In genomic region chr7:127876393-127876792, GRCh38 we compare ENCODE assay signal across 24 cellular contexts.
DNase-seq lines count a peak whose midpoint lies in the region; ATAC-seq and TF ChIP-seq lines count a peak whose summit lies in the region.
"Had no signal": no experiment of that assay in that cellular context is flagged by ENCODE, and none has a peak within 500 bp of the region (broad histone marks: within the 10 kb centered on the region; RNA-seq: fewer than 3 reads in every experiment).

No MANE protein-coding gene starts in this region.

- no peak overlapping the region for H4K91ac ChIP-seq in IMR-90 (ENCODE audit: insufficient read depth, low read depth, low read length)

- no peak overlapping the region for H2AK5ac ChIP-seq in IMR-90 (ENCODE audit: low read depth, low read length)

- H3K27me3 Mint-ChIP-seq in activated T-helper 2 cell treated with anti-CD3 and anti-CD28 coated beads, Interferon-gamma antibody, Interleukin-2, Interleukin-4, amounts not matched to agents 10 μg/mL and 5 μg/mL and 100 μg/mL, durations not matched to agents 14 hours and 24 hours and 36 hours (ENCODE audit: low read depth), result no peaks in the 10 kb centered on the region
- H3K27me3 Mint-ChIP-seq: dendritic cell treated with granulocyte-macrophage colony-stimulating factor and Interleukin-4, amounts not matched to agents 40 ng/mL and 50 ng/mL, for 4 days; stimulated activated naive CD8-positive, alpha-beta T cell treated with anti-CD3 and anti-CD28 coated beads, Interleukin-15, Interleukin-2, amounts not matched to agents 100 ng/mL and 50 ng/mL, for 24 hours had no signal

- peak overlapping the region; percentile 22 for H2BK5ac ChIP-seq in IMR-90 (ENCODE audit: low read depth, low read length, poor library complexity, severe bottlenecking)

- ATAC-seq in IMR-90 (ENCODE audit: low read depth), result peak; percentile 64
- ATAC-seq in HG03521 (IDR thresholded peaks at IDR 0.05; ENCODE audit: unreplicated experiment), result no peak
- ATAC-seq: A549, GM12878 had no signal

- H2BK120ac ChIP-seq in IMR-90 (ENCODE audit: low read depth, low read length), result no peak overlapping the region

- TF ChIP-seq POLR2A in IMR-90 (IDR thresholded peaks at IDR 0.05; ENCODE audit: low read depth, low read length) (no peak), vagina (IDR thresholded peaks at IDR 0.05) (no peak)

- peaks cover 11% of the 10 kb centered on the region for H3K4me1 ChIP-seq in IMR-90 (ENCODE audit: control insufficient read depth, insufficient read depth, low read length)
- peaks cover 6% of the 10 kb centered on the region for H3K4me1 ChIP-seq in mammary epithelial cell (ENCODE audit: insufficient read depth, low read length)
- H3K4me1 ChIP-seq in vagina, result peaks cover 7% of the 10 kb centered on the region
- H3K4me1 ChIP-seq: ascending aorta, SJCRH30 had no signal

- peaks cover 20% of the 10 kb centered on the region for H3K36me3 Mint-ChIP-seq in activated T-helper 2 cell treated with anti-CD3 and anti-CD28 coated beads, Interferon-gamma antibody, Interleukin-2, Interleukin-4, amounts not matched to agents 10 μg/mL and 5 μg/mL and 100 μg/mL, durations not matched to agents 14 hours and 24 hours and 36 hours (ENCODE audit: low read depth)

- H3K36me3 ChIP-seq in IMR-90 (ENCODE audit: control insufficient read depth, insufficient read depth, low read length), result 0 out of 2 replicates have a peak, but pooled peaks cover 2% of the 10 kb centered on the region
- no peaks in the 10 kb centered on the region for H3K36me3 ChIP-seq in mammary epithelial cell (ENCODE audit: insufficient read depth, low read length)
- no peaks in the 10 kb centered on the region for H3K36me3 ChIP-seq in vagina
- H3K36me3 ChIP-seq: ascending aorta, SJCRH30 had no signal

- H4K8ac ChIP-seq in IMR-90 (ENCODE audit: low read depth in 2 of 2, low read length in 2 of 2), result peak overlapping the region in 1 of 2 experiments; percentile 26; a peak in 1 of 4 replicates

- H3K27ac ChIP-seq in IMR-90 (ENCODE audit: insufficient read depth, low read length) (no peak overlapping the region), mammary epithelial cell (ENCODE audit: insufficient read depth, low read depth, low read length) (no peak overlapping the region), vagina (no peak overlapping the region)
- H3K27ac ChIP-seq: A549, ascending aorta, SJCRH30 had no signal

- H3K9me3 ChIP-seq in IMR-90 (ENCODE audit: control insufficient read depth, insufficient read depth, low read length) (no peaks in the 10 kb centered on the region), mammary epithelial cell (replicated peaks; ENCODE audit: insufficient read depth, low read length) (no peaks in the 10 kb centered on the region), vagina (no peaks in the 10 kb centered on the region)
- H3K9me3 ChIP-seq: A549, ascending aorta, SJCRH30 had no signal

- no peak overlapping the region for H2BK15ac ChIP-seq in IMR-90 (ENCODE audit: low read depth, low read length)

- no peak overlapping the region for H4K5ac ChIP-seq in IMR-90 (ENCODE audit: low read depth, low read length)

- H2BK20ac ChIP-seq in IMR-90 (ENCODE audit: low read depth, low read length), result no peak overlapping the region

- H3K9me3 Mint-ChIP-seq in activated T-helper 2 cell treated with anti-CD3 and anti-CD28 coated beads, Interferon-gamma antibody, Interleukin-2, Interleukin-4, amounts not matched to agents 10 μg/mL and 5 μg/mL and 100 μg/mL, durations not matched to agents 14 hours and 24 hours and 36 hours, result no peaks in the 10 kb centered on the region
- H3K9me3 Mint-ChIP-seq: dendritic cell treated with granulocyte-macrophage colony-stimulating factor and Interleukin-4, amounts not matched to agents 40 ng/mL and 50 ng/mL, for 4 days; nephron; stimulated activated naive CD8-positive, alpha-beta T cell treated with anti-CD3 and anti-CD28 coated beads, Interleukin-15, Interleukin-2, amounts not matched to agents 100 ng/mL and 50 ng/mL, for 24 hours; T-helper 2 cell treated with Interferon-gamma antibody and Interleukin-4, amounts not matched to agents 5 μg/mL and 100 μg/mL, for 36 hours had no signal

- H4K20me1 ChIP-seq in IMR-90 (ENCODE audit: insufficient read depth, low read length) (peaks cover 59% of the 10 kb centered on the region), mammary epithelial cell (ENCODE audit: insufficient read depth, low read length) (peaks cover 3% of the 10 kb centered on the region)

- DNase-seq in AG08396 (ENCODE audit: low spot score) (peak; percentile 17), IMR-90 (peak; percentile 75), mammary epithelial cell (peak; percentile 28), inferior parietal cortex (ENCODE audit: extremely low spot score) (peak; percentile 57), cerebellum (ENCODE audit: low spot score) (no peak), vagina (ENCODE audit: extremely low spot score in 2 of 2) (no peak)
- DNase-seq in activated T-helper 2 cell treated with anti-CD3 and anti-CD28 coated beads, Interferon-gamma antibody, Interleukin-2, Interleukin-4, amounts not matched to agents 10 μg/mL and 5 μg/mL and 100 μg/mL, durations not matched to agents 14 hours and 24 hours and 36 hours (ENCODE audit: low spot score), result no peak
- DNase-seq: activated gamma-delta T cell treated with Interleukin-2 at 50 U/mL for 16 hours, hypothalamus, kidney glomerular epithelial cell, mesendoderm, MM.1S, NCI-H2029, NCI-H526 treated with DMSO at 0.1 percent for 48 hours, retina, SJCRH30 had no signal

- BruUV-seq in IMR-90 (replicated peaks; lab: Mats Ljungman, UMichigan) (no TSS peak), mammary epithelial cell (replicated peaks; lab: Mats Ljungman, UMichigan) (no TSS peak)

- H3K4me1 Mint-ChIP-seq in activated T-helper 2 cell treated with anti-CD3 and anti-CD28 coated beads, Interferon-gamma antibody, Interleukin-2, Interleukin-4, amounts not matched to agents 10 μg/mL and 5 μg/mL and 100 μg/mL, durations not matched to agents 14 hours and 24 hours and 36 hours (ENCODE audit: low read depth), result peaks cover 33% of the 10 kb centered on the region
- H3K4me1 Mint-ChIP-seq: nephron had no signal

- H3K4me2 ChIP-seq in IMR-90 (ENCODE audit: low read depth, low read length) (no peak overlapping the region), mammary epithelial cell (ENCODE audit: insufficient read depth, low read depth, low read length) (no peak overlapping the region)
- H3K4me2 ChIP-seq: A549 had no signal

- H3K23ac ChIP-seq in IMR-90 (ENCODE audit: low read depth, low read length), result no peak overlapping the region; the same call in 1 of the 2 replicates

- no peak overlapping the region for H2AK9ac ChIP-seq in IMR-90 (replicated peaks; ENCODE audit: low read depth, low read length, poor library complexity)

- H3K18ac ChIP-seq in IMR-90 (ENCODE audit: low read depth, low read length), result no peak overlapping the region

- H3K9me1 ChIP-seq in IMR-90 (ENCODE audit: insufficient read depth, low read length), result peaks cover 19% of the 10 kb centered on the region

- in situ Hi-C loops in IMR-90 (cut with MboI; ENCODE audit: low sequenced_read_pairs), result no loop called here
- in situ Hi-C loops in mammary epithelial cell (cut with MboI; ENCODE audit: low sequenced_read_pairs in 2 of 2), result no loop called here

- no peak for TF ChIP-seq RAD21 in IMR-90 (IDR thresholded peaks at IDR 0.05; ENCODE audit: low read length)

- peaks cover 39 to 84% of the 10 kb centered on the region in 2 experiments for H3K79me1 ChIP-seq in IMR-90 (ENCODE audit: low read depth in 1 of 2, low read length in 2 of 2)

- no peak overlapping the region for H3K14ac ChIP-seq in IMR-90 (replicated peaks; ENCODE audit: low read depth, low read length)

- CTCF ChIA-PET in IMR-90 (lab: Yijun Ruan, JAX) (no interaction called here), mammary epithelial cell (lab: Charles Lee; ENCODE audit: low non-redundant PET) (no interaction called here)

- no CpG with 5 or more reads among the region's 1 CpG for WGBS in IMR-90 (ENCODE audit: extremely low coverage in 2 of 2, insufficient read length in 1 of 2), 2 experiments
- WGBS in mammary epithelial cell (ENCODE audit: low coverage, missing lambda C conversion rate), result 94% methylated on average over 1 of the region's 1 CpG

- no peak overlapping the region for H3K27ac Mint-ChIP-seq in activated T-helper 2 cell treated with anti-CD3 and anti-CD28 coated beads, Interferon-gamma antibody, Interleukin-2, Interleukin-4, amounts not matched to agents 10 μg/mL and 5 μg/mL and 100 μg/mL, durations not matched to agents 14 hours and 24 hours and 36 hours
- H3K27ac Mint-ChIP-seq: dendritic cell treated with granulocyte-macrophage colony-stimulating factor and Interleukin-4, amounts not matched to agents 40 ng/mL and 50 ng/mL, for 4 days; nephron; T-helper 2 cell treated with Interferon-gamma antibody and Interleukin-4, amounts not matched to agents 5 μg/mL and 100 μg/mL, for 36 hours had no signal

- peaks cover 78% of the 10 kb centered on the region for H3K79me2 ChIP-seq in mammary epithelial cell (ENCODE audit: insufficient read depth, low read length)

- H3K4me3 Mint-ChIP-seq in activated T-helper 2 cell treated with anti-CD3 and anti-CD28 coated beads, Interferon-gamma antibody, Interleukin-2, Interleukin-4, amounts not matched to agents 10 μg/mL and 5 μg/mL and 100 μg/mL, durations not matched to agents 14 hours and 24 hours and 36 hours (ENCODE audit: low read depth), result no peak overlapping the region
- H3K4me3 Mint-ChIP-seq: dendritic cell treated with granulocyte-macrophage colony-stimulating factor and Interleukin-4, amounts not matched to agents 40 ng/mL and 50 ng/mL, for 4 days; nephron; stimulated activated naive CD8-positive, alpha-beta T cell treated with anti-CD3 and anti-CD28 coated beads, Interleukin-15, Interleukin-2, amounts not matched to agents 100 ng/mL and 50 ng/mL, for 24 hours; T-helper 2 cell treated with Interferon-gamma antibody and Interleukin-4, amounts not matched to agents 5 μg/mL and 100 μg/mL, for 36 hours had no signal

- POLR2A ChIA-PET in IMR-90 (lab: Charles Lee; ENCODE audit: unreplicated experiment), result no interaction called here

- H3K4me3 ChIP-seq in IMR-90 (ENCODE audit: insufficient read depth, low read depth, low read length), result no peak overlapping the region
- no peak overlapping the region for H3K4me3 ChIP-seq in mammary epithelial cell (replicated peaks in 1 of 3; ENCODE audit: insufficient read depth in 1 of 3, low read depth in 2 of 3, low read length in 3 of 3)
- H3K4me3 ChIP-seq in vagina, result no peak overlapping the region
- H3K4me3 ChIP-seq: A549, ascending aorta, GM12878, SJCRH30 had no signal

- H3K4ac ChIP-seq in IMR-90 (ENCODE audit: low read depth, low read length), result 0 out of 2 replicates have a peak overlapping the region, but pooled peaks have one; percentile 11

- TF ChIP-seq CTCF in IMR-90 (conservative IDR thresholded peaks at IDR 0.05; ENCODE audit: low read depth, low read length) (no peak), mammary epithelial cell (conservative IDR thresholded peaks at IDR 0.05 in 1 of 2, IDR thresholded peaks at IDR 0.05 in 1 of 2; ENCODE audit: extremely low read depth in 1 of 2, insufficient read depth in 1 of 2, low read depth in 1 of 2, low read length in 2 of 2) (no peak), vagina (IDR thresholded peaks at IDR 0.05) (no peak)

- no peak overlapping the region for H3K56ac ChIP-seq in IMR-90 (ENCODE audit: extremely low read depth, insufficient read depth, low read length)

- no peaks in the 10 kb centered on the region for H3K27me3 ChIP-seq in IMR-90 (ENCODE audit: control insufficient read depth, insufficient read depth, low read length)
- H3K27me3 ChIP-seq in mammary epithelial cell (ENCODE audit: insufficient read depth, low read length), result no peaks in the 10 kb centered on the region
- no peaks in the 10 kb centered on the region for H3K27me3 ChIP-seq in vagina
- H3K27me3 ChIP-seq: ascending aorta, SJCRH30 had no signal

- H2AFZ ChIP-seq in IMR-90 (replicated peaks; ENCODE audit: low read length, poor library complexity) (no peak overlapping the region), mammary epithelial cell (ENCODE audit: low read depth, low read length) (no peak overlapping the region)

- H3K9ac ChIP-seq in IMR-90 (ENCODE audit: low read depth, low read length) (no peak overlapping the region), mammary epithelial cell (ENCODE audit: insufficient read depth, low read length) (no peak overlapping the region)

- intact Hi-C loops in IMR-90 (cut with micrococcal nuclease) (no loop called here), mammary epithelial cell (cut with micrococcal nuclease) (no loop called here), vagina (cut with DNase I) (no loop called here)
- intact Hi-C loops in activated T-helper 2 cell treated with anti-CD3 and anti-CD28 coated beads, Interferon-gamma antibody, Interleukin-2, Interleukin-4, amounts not matched to agents 10 μg/mL and 5 μg/mL and 100 μg/mL, durations not matched to agents 14 hours and 24 hours and 36 hours (cut with micrococcal nuclease), result no loop called here

- dilution Hi-C loops in IMR-90 (cut with HindIII; ENCODE audit: low sequenced_read_pairs, unreplicated experiment) (no loop called here), mammary epithelial cell (cut with HindIII; ENCODE audit: low sequenced_read_pairs) (no loop called here)

Comparison
In these comparisons a context has a peak if more than half of its experiments do, and no peak if none do; other contexts are left out.
1. DNase-seq: peak in AG08396 (single experiment), IMR-90 (single experiment), mammary epithelial cell (single experiment) and inferior parietal cortex (single experiment); none in activated T-helper 2 cell treated with anti-CD3 and anti-CD28 coated beads, Interferon-gamma antibody, Interleukin-2, Interleukin-4, amounts not matched to agents 10 μg/mL and 5 μg/mL and 100 μg/mL, durations not matched to agents 14 hours and 24 hours and 36 hours (single experiment), cerebellum (single experiment) and vagina (0 of 2).